Comparison of ENCODE assay signal across 1 cellular context in genomic region chr10:27626821-27627359, GRCh38.
TF ChIP-seq lines count a peak whose summit lies in the region.

No MANE protein-coding gene starts in this region.

TF ChIP-seq in GM23338, 12 proteins besides CTCF, POLR2A, EP300 and RAD21 (continued from another document):
- TF ChIP-seq, protein P1, sequence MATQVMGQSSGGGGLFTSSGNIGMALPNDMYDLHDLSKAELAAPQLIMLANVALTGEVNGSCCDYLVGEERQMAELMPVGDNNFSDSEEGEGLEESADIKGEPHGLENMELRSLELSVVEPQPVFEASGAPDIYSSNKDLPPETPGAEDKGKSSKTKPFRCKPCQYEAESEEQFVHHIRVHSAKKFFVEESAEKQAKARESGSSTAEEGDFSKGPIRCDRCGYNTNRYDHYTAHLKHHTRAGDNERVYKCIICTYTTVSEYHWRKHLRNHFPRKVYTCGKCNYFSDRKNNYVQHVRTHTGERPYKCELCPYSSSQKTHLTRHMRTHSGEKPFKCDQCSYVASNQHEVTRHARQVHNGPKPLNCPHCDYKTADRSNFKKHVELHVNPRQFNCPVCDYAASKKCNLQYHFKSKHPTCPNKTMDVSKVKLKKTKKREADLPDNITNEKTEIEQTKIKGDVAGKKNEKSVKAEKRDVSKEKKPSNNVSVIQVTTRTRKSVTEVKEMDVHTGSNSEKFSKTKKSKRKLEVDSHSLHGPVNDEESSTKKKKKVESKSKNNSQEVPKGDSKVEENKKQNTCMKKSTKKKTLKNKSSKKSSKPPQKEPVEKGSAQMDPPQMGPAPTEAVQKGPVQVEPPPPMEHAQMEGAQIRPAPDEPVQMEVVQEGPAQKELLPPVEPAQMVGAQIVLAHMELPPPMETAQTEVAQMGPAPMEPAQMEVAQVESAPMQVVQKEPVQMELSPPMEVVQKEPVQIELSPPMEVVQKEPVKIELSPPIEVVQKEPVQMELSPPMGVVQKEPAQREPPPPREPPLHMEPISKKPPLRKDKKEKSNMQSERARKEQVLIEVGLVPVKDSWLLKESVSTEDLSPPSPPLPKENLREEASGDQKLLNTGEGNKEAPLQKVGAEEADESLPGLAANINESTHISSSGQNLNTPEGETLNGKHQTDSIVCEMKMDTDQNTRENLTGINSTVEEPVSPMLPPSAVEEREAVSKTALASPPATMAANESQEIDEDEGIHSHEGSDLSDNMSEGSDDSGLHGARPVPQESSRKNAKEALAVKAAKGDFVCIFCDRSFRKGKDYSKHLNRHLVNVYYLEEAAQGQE (IDR thresholded peaks at IDR 0.05; ENCODE audit: unreplicated experiment), result no peak
